Comparison of ENCODE assay signal across 15 cellular contexts in genomic region chr3:33833408-33834116, GRCh38. TPM values are rescaled to one million over a fixed set of nuclear protein-coding genes. Genes with fewer than 3 reads are reported as not detected.
DNase-seq lines count a peak whose midpoint lies in the region; ATAC-seq and TF ChIP-seq lines count a peak whose summit lies in the region.
"Had no signal": no experiment of that assay in that cellular context is flagged by ENCODE, and none has a peak within 500 bp of the region (broad histone marks: within the 10 kb centered on the region; RNA-seq: fewer than 3 reads in every experiment).

No MANE protein-coding gene starts in this region.

- H3F3A ChIP-seq in neural progenitor cell (ENCODE audit: low read depth), result peaks cover 12% of the 10 kb centered on the region

- no peaks in the 10 kb centered on the region for H3K36me3 ChIP-seq in neural progenitor cell

- H3K9me3 Mint-ChIP-seq in activated T-cell treated with anti-CD3 and anti-CD28 coated beads, Interleukin-2, amount 50 U/mL, for 72 hours, result no peaks in the 10 kb centered on the region
- no peaks in the 10 kb centered on the region for H3K9me3 Mint-ChIP-seq in HFFc6
- no peaks in the 10 kb centered on the region for H3K9me3 Mint-ChIP-seq in activated CD4-positive, alpha-beta memory T cell treated with anti-CD3 and anti-CD28 coated beads, Interleukin-2, amount 10 ng/mL, durations not matched to agents 7 days and 5 days
- no peaks in the 10 kb centered on the region for H3K9me3 Mint-ChIP-seq in neural progenitor cell

- no peak overlapping the region for H2AFZ ChIP-seq in neural progenitor cell (replicated peaks)

- no peaks in the 10 kb centered on the region for H3K27me3 Mint-ChIP-seq in activated T-cell treated with anti-CD3 and anti-CD28 coated beads, Interleukin-2, amount 50 U/mL, for 72 hours (ENCODE audit: low read depth)
- H3K27me3 Mint-ChIP-seq in HFFc6 (ENCODE audit: insufficient read depth), result peaks cover 3% of the 10 kb centered on the region; the same call in 1 of the 2 replicates
- no peaks in the 10 kb centered on the region for H3K27me3 Mint-ChIP-seq in activated CD4-positive, alpha-beta memory T cell treated with anti-CD3 and anti-CD28 coated beads, Interleukin-2, amount 10 ng/mL, durations not matched to agents 7 days and 5 days
- H3K27me3 Mint-ChIP-seq in neural progenitor cell (ENCODE audit: insufficient read depth, low read depth), result no peaks in the 10 kb centered on the region

- no peaks in the 10 kb centered on the region for H3K9me3 ChIP-seq in neural progenitor cell (ENCODE audit: low read depth)
- H3K9me3 ChIP-seq: transverse colon had no signal

- peaks cover 15% of the 10 kb centered on the region for H3K4me1 ChIP-seq in neural progenitor cell

- H3K27ac ChIP-seq in neural progenitor cell, result peak overlapping the region; percentile 65
- H3K27ac ChIP-seq: SK-N-MC, transverse colon had no signal

- H3K36me3 Mint-ChIP-seq in activated T-cell treated with anti-CD3 and anti-CD28 coated beads, Interleukin-2, amount 50 U/mL, for 72 hours (ENCODE audit: insufficient read depth in 2 of 2), result peaks cover 2 to 21% of the 10 kb centered on the region in 2 donors
- H3K36me3 Mint-ChIP-seq in HFFc6 (ENCODE audit: low read depth), result peaks cover 44% of the 10 kb centered on the region
- peaks cover 44% of the 10 kb centered on the region for H3K36me3 Mint-ChIP-seq in activated CD4-positive, alpha-beta memory T cell treated with anti-CD3 and anti-CD28 coated beads, Interleukin-2, amount 10 ng/mL, durations not matched to agents 7 days and 5 days (ENCODE audit: low read depth)
- peaks cover 5% of the 10 kb centered on the region for H3K36me3 Mint-ChIP-seq in neural progenitor cell

- H3K79me2 ChIP-seq in neural progenitor cell (ENCODE audit: low read depth), result no peaks in the 10 kb centered on the region

- no peaks in the 10 kb centered on the region for H3K27me3 ChIP-seq in neural progenitor cell
- H3K27me3 ChIP-seq: transverse colon had no signal

- POLR2A ChIA-PET in activated CD4-positive, alpha-beta memory T cell treated with anti-CD3 and anti-CD28 coated beads, Interleukin-2, amount 10 ng/mL, durations not matched to agents 7 days and 5 days (lab: Charles Lee), result no interaction called here

- no peak for DNase-seq in activated T-cell treated with anti-CD3 and anti-CD28 coated beads, Interleukin-2, amount 50 U/mL, for 72 hours
- DNase-seq in activated T-cell treated with anti-CD3 and anti-CD28 coated beads for 4 hours (no peak), HFFc6 (no peak), neural progenitor cell (ENCODE audit: low spot score) (peak; percentile 24), LoVo (ENCODE audit: low spot score) (no peak)
- DNase-seq in activated CD4-positive, alpha-beta memory T cell treated with anti-CD3 and anti-CD28 coated beads, Interleukin-2, amount 10 ng/mL, durations not matched to agents 7 days and 5 days, result no peak
- DNase-seq in effector CD4-positive, alpha-beta T cell, result no peak
- DNase-seq: activated CD4-positive, alpha-beta T cell treated with anti-CD3 and anti-CD28 coated beads, Interleukin-2, amount 50 U/mL, for 48 hours; aorta; NCI-H1105 treated with DMSO at 0.1 percent for 48 hours; NCI-H82; transverse colon had no signal

- H3K4me2 ChIP-seq in neural progenitor cell, result peak overlapping the region; percentile 34

- H3K4me3 Mint-ChIP-seq in activated T-cell treated with anti-CD3 and anti-CD28 coated beads, Interleukin-2, amount 50 U/mL, for 72 hours, result peak overlapping the region in 1 of 2 donors; percentile 16
- H3K4me3 Mint-ChIP-seq in HFFc6, result peak overlapping the region; percentile 0; the same call in 1 of the 2 replicates
- no peak overlapping the region for H3K4me3 Mint-ChIP-seq in activated CD4-positive, alpha-beta memory T cell treated with anti-CD3 and anti-CD28 coated beads, Interleukin-2, amount 10 ng/mL, durations not matched to agents 7 days and 5 days
- no peak overlapping the region for H3K4me3 Mint-ChIP-seq in neural progenitor cell

- no peak overlapping the region for H3K9ac ChIP-seq in neural progenitor cell

- H3K4me1 Mint-ChIP-seq in activated T-cell treated with anti-CD3 and anti-CD28 coated beads, Interleukin-2, amount 50 U/mL, for 72 hours (ENCODE audit: low read depth), result peaks cover 24% of the 10 kb centered on the region
- H3K4me1 Mint-ChIP-seq in HFFc6 (ENCODE audit: low read depth), result peaks cover 39% of the 10 kb centered on the region
- H3K4me1 Mint-ChIP-seq in activated CD4-positive, alpha-beta memory T cell treated with anti-CD3 and anti-CD28 coated beads, Interleukin-2, amount 10 ng/mL, durations not matched to agents 7 days and 5 days, result peaks cover 14% of the 10 kb centered on the region
- H3K4me1 Mint-ChIP-seq in neural progenitor cell, result peaks cover 3% of the 10 kb centered on the region

- ATAC-seq in activated T-cell treated with anti-CD3 and anti-CD28 coated beads, Interleukin-2, amount 50 U/mL, for 72 hours (replicated peaks in 1 of 2), result peak in 1 of 2 donors; percentile 66
- ATAC-seq in HG03571 (IDR thresholded peaks at IDR 0.05; ENCODE audit: unreplicated experiment), result no peak
- ATAC-seq: HCT116 had no signal

- CTCF ChIA-PET in activated CD4-positive, alpha-beta memory T cell treated with anti-CD3 and anti-CD28 coated beads, Interleukin-2, amount 10 ng/mL, durations not matched to agents 7 days and 5 days (lab: Charles Lee), result no interaction called here

- TF ChIP-seq CTCF in HFFc6 (IDR thresholded peaks at IDR 0.05) (no peak), neural progenitor cell (IDR thresholded peaks at IDR 0.05) (no peak)

- H4K20me1 ChIP-seq in neural progenitor cell (ENCODE audit: low read depth), result peaks cover 9% of the 10 kb centered on the region

- peak overlapping the region; percentile 92 for H3K27ac Mint-ChIP-seq in activated T-cell treated with anti-CD3 and anti-CD28 coated beads, Interleukin-2, amount 50 U/mL, for 72 hours
- peak overlapping the region; percentile 3 for H3K27ac Mint-ChIP-seq in HFFc6
- peak overlapping the region; percentile 6 for H3K27ac Mint-ChIP-seq in activated CD4-positive, alpha-beta memory T cell treated with anti-CD3 and anti-CD28 coated beads, Interleukin-2, amount 10 ng/mL, durations not matched to agents 7 days and 5 days
- H3K27ac Mint-ChIP-seq in neural progenitor cell, result no peak overlapping the region

- no peak overlapping the region for H3K4me3 ChIP-seq in neural progenitor cell
- H3K4me3 ChIP-seq: SK-N-MC, transverse colon had no signal

RNA-seq across cellular contexts. Expression of gene PDCD6IP, which starts 35.1 kb away (rescaled TPM):
- total RNA-seq in activated T-cell treated with anti-CD3 and anti-CD28 coated beads, Interleukin-2, amount 50 U/mL, for 72 hours, result 100 to 1,000 TPM; 166 to 185 TPM
- total RNA-seq in HFFc6 (2021; fragmentation: NEBNext Ultra II Directional; extraction: Animal tissue kit (Norgen Biotek cat#: 25700)), result 100 to 1,000 TPM; 229 to 251 (median 239) TPM
- total RNA-seq in activated CD4-positive, alpha-beta memory T cell treated with anti-CD3 and anti-CD28 coated beads, Interleukin-2, amount 10 ng/mL, durations not matched to agents 7 days and 5 days, result 100 to 1,000 TPM; 211 TPM
- 85.2 and 93.7 TPM in 2 replicates for total RNA-seq in neural progenitor cell (ENCODE audit: low replicate concordance)
